ENCODE assay signal across 30 cellular contexts in genomic region chr5:419970-420369, GRCh38. TPM values are rescaled to one million over a fixed set of nuclear protein-coding genes. Genes with fewer than 3 reads are reported as not detected.
A peak's percentile ranks its signal among the peaks of the same experiment; 100 is the strongest.
DNase-seq lines count a peak whose midpoint lies in the region; FAIRE-seq and TF ChIP-seq lines count a peak whose summit lies in the region.
"Had no signal": no experiment of that assay in that cellular context is flagged by ENCODE, and none has a peak within 500 bp of the region (broad histone marks: within the 10 kb centered on the region; RNA-seq: fewer than 3 reads in every experiment).

No MANE protein-coding gene starts in this region.

- H3K4me2 ChIP-seq in H1 (ENCODE audit: insufficient read depth in 1 of 2, low read depth in 2 of 2, low read length in 2 of 2) (no peak overlapping the region), osteoblast (ENCODE audit: insufficient read depth, low read length) (no peak overlapping the region)
- H3K4me2 ChIP-seq: BLaER1 had no signal

- intact Hi-C loops in kidney (cut with DNase I) = no loop called here

- no peak overlapping the region for H2AFZ ChIP-seq in H1 (ENCODE audit: low read length)
- no peak overlapping the region for H2AFZ ChIP-seq in osteoblast (ENCODE audit: low read length)

- H2BK5ac ChIP-seq in H1 (ENCODE audit: low read depth, low read length) = no peak overlapping the region

- H4K8ac ChIP-seq in H1 (ENCODE audit: extremely low read depth, insufficient read depth, low read length) = no peak overlapping the region

- no peak overlapping the region for H3K27ac Mint-ChIP-seq in immature natural killer cell
- H3K27ac Mint-ChIP-seq: activated naive CD4-positive, alpha-beta T cell treated with anti-CD3 and anti-CD28 coated beads for 36 hours; activated T-cell treated with anti-CD3 and anti-CD28 coated beads, Interleukin-2, amount 50 U/mL, for 24 hours; type B pancreatic cell had no signal

- no peaks in the 10 kb centered on the region for H4K20me1 ChIP-seq in H1 (replicated peaks in 1 of 2; ENCODE audit: control insufficient read depth in 1 of 2, insufficient read depth in 2 of 2, low read length in 2 of 2)
- no peaks in the 10 kb centered on the region for H4K20me1 ChIP-seq in osteoblast (ENCODE audit: insufficient read depth, low read length)
- H4K20me1 ChIP-seq: BLaER1 had no signal

- POLR2A ChIA-PET in H1 (lab: Charles Lee; ENCODE audit: partially characterized antibody) = interaction anchor here (1.7 kb wide), 1 partner anchor 20 kb away, joined by 5 read pairs; no protein-coding TSS in a partner anchor

- H3K27me3 Mint-ChIP-seq in immature natural killer cell (ENCODE audit: low read depth in 3 of 3) = peaks cover 0 to 7% (median 4%) of the 10 kb centered on the region in 3 donors
- H3K27me3 Mint-ChIP-seq: activated T-cell treated with anti-CD3 and anti-CD28 coated beads, Interleukin-2, amount 50 U/mL, for 24 hours; naive thymus-derived CD4-positive, alpha-beta T cell; type B pancreatic cell had no signal

- H3K79me2 ChIP-seq in H1 (ENCODE audit: control insufficient read depth in 1 of 2, insufficient read depth in 2 of 2, low read length in 2 of 2) = no peaks in the 10 kb centered on the region
- H3K79me2 ChIP-seq in osteoblast (ENCODE audit: insufficient read depth, low read length) = peaks cover 11% of the 10 kb centered on the region

- no peak for TF ChIP-seq POLR2A in H1 (IDR thresholded peaks at IDR 0.05; ENCODE audit: control extremely low read depth in 1 of 2, low read depth in 2 of 2, low read length in 2 of 2)

- no peak overlapping the region for H3K56ac ChIP-seq in H1 (replicated peaks; ENCODE audit: insufficient read length, low read depth, low read length)

- CTCF ChIA-PET in H1 (lab: Charles Lee; ENCODE audit: partially characterized antibody) = interaction anchor here (0.9 to 9.1 kb wide), 5 partner anchors 11 to 70 kb away, joined by 3 to 99 read pairs (median 3); no protein-coding TSS in a partner anchor

- H3K36me3 Mint-ChIP-seq in immature natural killer cell = no peaks in the 10 kb centered on the region
- H3K36me3 Mint-ChIP-seq: type B pancreatic cell had no signal

- no peak overlapping the region for H4K91ac ChIP-seq in H1 (replicated peaks; ENCODE audit: insufficient read length, low read length)

- no peak overlapping the region for H3K4ac ChIP-seq in H1 (replicated peaks; ENCODE audit: insufficient read length, low read depth, low read length)

- H3K4me1 Mint-ChIP-seq in immature natural killer cell = peaks cover 8% of the 10 kb centered on the region in 2 donors

- H2BK120ac ChIP-seq in H1 (replicated peaks; ENCODE audit: low read depth, low read length) = no peak overlapping the region

- 88% methylated on average over 12 of the region's 12 CpGs; no CpG with 5 or more reads in 1 of the 2 experiments for WGBS in H1 (ENCODE audit: extremely low coverage in 1 of 2, insufficient coverage in 1 of 2, insufficient read length in 1 of 2, insufficient replicate concordance in 2 of 2, low coverage in 1 of 2, low lambda C conversion rate in 2 of 2, missing lambda C conversion rate in 1 of 2), 2 experiments

- peak overlapping the region; percentile 28 for H3K9ac ChIP-seq in SK-N-MC (ENCODE audit: insufficient read length)
- no peak overlapping the region for H3K9ac ChIP-seq in H1 (replicated peaks in 1 of 4; ENCODE audit: extremely low read depth in 1 of 4, low read depth in 3 of 4, low read length in 3 of 4)
- H3K9ac ChIP-seq in kidney (ENCODE audit: low read length in 2 of 2) = no peak overlapping the region
- H3K9ac ChIP-seq: BLaER1 had no signal

- no peaks in the 10 kb centered on the region for H3K36me3 ChIP-seq in H7 (replicated peaks; ENCODE audit: control insufficient read depth, insufficient read depth, low read length)
- H3K36me3 ChIP-seq in SK-N-MC (ENCODE audit: insufficient read depth, low read length) = peaks cover 7% of the 10 kb centered on the region; the same call in 1 of the 2 replicates
- no peaks in the 10 kb centered on the region for H3K36me3 ChIP-seq in H1 (ENCODE audit: control insufficient read depth in 2 of 4, insufficient read depth in 4 of 4, low read length in 3 of 4)
- H3K36me3 ChIP-seq in osteoblast (ENCODE audit: insufficient read depth, low read length) = peaks cover 61% of the 10 kb centered on the region
- H3K36me3 ChIP-seq in kidney (ENCODE audit: control insufficient read depth in 1 of 2, insufficient read depth in 2 of 2, low read length in 2 of 2) = no peaks in the 10 kb centered on the region
- H3K36me3 ChIP-seq: esophagus squamous epithelium, left ventricle myocardium inferior had no signal

- no peak overlapping the region for H3K23ac ChIP-seq in H1 (ENCODE audit: insufficient read length)

- H3K27me3 ChIP-seq in H7 (ENCODE audit: control insufficient read depth, insufficient read depth, low read length) (no peaks in the 10 kb centered on the region; the same call in 1 of the 2 replicates), H1 (replicated peaks in 1 of 4; ENCODE audit: control insufficient read depth in 3 of 4, extremely low read depth in 1 of 4, insufficient read depth in 3 of 4, low read length in 3 of 4) (peaks cover 0 to 2% (median 0%) of the 10 kb centered on the region in 4 experiments; a peak in 1 of 7 replicates), osteoblast (ENCODE audit: insufficient read depth, low read length) (no peaks in the 10 kb centered on the region)
- H3K27me3 ChIP-seq: BLaER1, esophagus squamous epithelium, spleen had no signal

- H3K27ac ChIP-seq in SK-N-MC = peak overlapping the region; percentile 98
- H3K27ac ChIP-seq in H1 (ENCODE audit: low read depth, low read length) = no peak overlapping the region
- no peak overlapping the region for H3K27ac ChIP-seq in osteoblast (ENCODE audit: low read depth, low read length)
- no peak overlapping the region for H3K27ac ChIP-seq in kidney (ENCODE audit: low read depth in 2 of 2, low read length in 2 of 2)
- H3K27ac ChIP-seq: BLaER1, esophagus squamous epithelium, left ventricle myocardium inferior, spleen had no signal

- H3K4me1 ChIP-seq in H1 (replicated peaks in 1 of 4; ENCODE audit: control insufficient read depth in 3 of 4, insufficient read depth in 4 of 4, low read length in 3 of 4) (peaks cover 0 to 10% (median 7%) of the 10 kb centered on the region in 4 experiments; a peak in 3 of 7 replicates), osteoblast (ENCODE audit: insufficient read depth, low read length) (peaks cover 15% of the 10 kb centered on the region), kidney (ENCODE audit: control insufficient read depth in 1 of 2, insufficient read depth in 1 of 2, low read depth in 1 of 2, low read length in 2 of 2) (no peaks in the 10 kb centered on the region)

- H3K4me3 ChIP-seq in H7 (ENCODE audit: insufficient read depth, low read depth, low read length) = no peak overlapping the region
- H3K4me3 ChIP-seq in SK-N-MC = peak overlapping the region; percentile 28; the same call in 1 of the 2 replicates
- no peak overlapping the region for H3K4me3 ChIP-seq in H1 (ENCODE audit: extremely low read depth in 1 of 4, insufficient read depth in 2 of 4, low read depth in 3 of 4, low read length in 4 of 4)
- H3K4me3 ChIP-seq in osteoblast (ENCODE audit: insufficient read depth, low read length) = no peak overlapping the region
- H3K4me3 ChIP-seq in kidney (ENCODE audit: low read length in 2 of 2) = no peak overlapping the region
- H3K4me3 ChIP-seq: BLaER1, esophagus squamous epithelium, left ventricle myocardium inferior, spleen had no signal

- H3K9me3 ChIP-seq in SK-N-MC (ENCODE audit: low read depth, low read length) = no peaks in the 10 kb centered on the region
- H3K9me3 ChIP-seq in H1 (ENCODE audit: insufficient read depth in 2 of 2, low read depth in 1 of 2, low read length in 1 of 2) = no peaks in the 10 kb centered on the region
- no peaks in the 10 kb centered on the region for H3K9me3 ChIP-seq in osteoblast (ENCODE audit: low read depth, low read length)
- H3K9me3 ChIP-seq in kidney (ENCODE audit: control insufficient read depth in 1 of 2, low read length in 2 of 2) = no peaks in the 10 kb centered on the region
- H3K9me3 ChIP-seq: esophagus squamous epithelium, left ventricle myocardium inferior, spleen had no signal

- no peak for TF ChIP-seq EP300 in H1 (IDR thresholded peaks at IDR 0.05; ENCODE audit: borderline replicate concordance in 1 of 2, low read depth in 2 of 2, low read length in 2 of 2)

- no peak overlapping the region for H3K14ac ChIP-seq in H1 (ENCODE audit: insufficient read length)

- no peak overlapping the region for H4K5ac ChIP-seq in H1 (ENCODE audit: insufficient read length, low read depth, low read length)

- H3K79me1 ChIP-seq in H1 (ENCODE audit: low read depth, low read length) = no peaks in the 10 kb centered on the region

- FAIRE-seq in H1 (lab: Jason Lieb, UNC) = no peak
- FAIRE-seq in kidney (lab: Jason Lieb, UNC) = no peak

- no peaks in the 10 kb centered on the region for H3K23me2 ChIP-seq in H1 (ENCODE audit: low read depth, low read length)

- no peaks in the 10 kb centered on the region for H3K9me3 Mint-ChIP-seq in immature natural killer cell
- H3K9me3 Mint-ChIP-seq: activated naive CD4-positive, alpha-beta T cell treated with anti-CD3 and anti-CD28 coated beads for 36 hours; activated T-cell treated with anti-CD3 and anti-CD28 coated beads, Interleukin-2, amount 50 U/mL, for 24 hours; naive thymus-derived CD4-positive, alpha-beta T cell; type B pancreatic cell had no signal

- no peak overlapping the region for H2AK5ac ChIP-seq in H1 (ENCODE audit: low read depth, low read length)

- H2BK12ac ChIP-seq in H1 (ENCODE audit: low read depth, low read length) = no peak overlapping the region

- no peak overlapping the region for H3K4me3 Mint-ChIP-seq in immature natural killer cell
- H3K4me3 Mint-ChIP-seq: activated naive CD4-positive, alpha-beta T cell treated with anti-CD3 and anti-CD28 coated beads for 36 hours; activated T-cell treated with anti-CD3 and anti-CD28 coated beads, Interleukin-2, amount 50 U/mL, for 24 hours; naive thymus-derived CD4-positive, alpha-beta T cell; type B pancreatic cell had no signal

- no peak overlapping the region for H3K18ac ChIP-seq in H1 (ENCODE audit: extremely low read depth, low read length)

- no peak overlapping the region for H2BK20ac ChIP-seq in H1 (ENCODE audit: low read length)

- no peak for TF ChIP-seq RAD21 in H1 (IDR thresholded peaks at IDR 0.05 in 1 of 2, conservative IDR thresholded peaks at IDR 0.05 in 1 of 2; ENCODE audit: low read depth in 2 of 2, low read length in 2 of 2)

- peak; percentile 38 for DNase-seq in H7
- DNase-seq in SK-N-MC (ENCODE audit: low read depth, low spot score) = no peak
- no peak for DNase-seq in H1 (ENCODE audit: low read depth in 1 of 2, low spot score in 2 of 2)
- peak; percentile 63 for DNase-seq in osteoblast (ENCODE audit: insufficient read length, low spot score, missing footprints)
- no peak for DNase-seq in C1 segment of cervical spinal cord (lab: John Stamatoyannopoulos, UW)
- DNase-seq in AML-193 (lab: John Stamatoyannopoulos, UW) = no peak
- DNase-seq in immature natural killer cell = no peak
- DNase-seq in kidney = no peak
- DNase-seq: activated CD4-positive, alpha-beta T cell treated with anti-CD3 and anti-CD28 coated beads for 48 hours; activated naive CD4-positive, alpha-beta T cell treated with anti-CD3 and anti-CD28 coated beads for 36 hours; activated T-cell treated with anti-CD3 and anti-CD28 coated beads, Interleukin-2, amount 50 U/mL, for 24 hours; cortex of kidney; DMS79; esophagus squamous epithelium; GDM1; HCEC 1CT; Kasumi-1; left ventricle myocardium inferior; midbrain; MV-4-11; naive thymus-derived CD4-positive, alpha-beta T cell; NCI-H1436 treated with DMSO at 0.1 percent for 48 hours; NCI-H2107; occipital lobe; OCI-M1; substantia nigra; T-helper 2 cell had no signal

- no peak for TF ChIP-seq CTCF in H1 (IDR thresholded peaks at IDR 0.05; ENCODE audit: control extremely low read depth in 1 of 3, insufficient read depth in 1 of 3, low read depth in 1 of 3, low read length in 3 of 3)
- TF ChIP-seq CTCF in osteoblast (IDR thresholded peaks at IDR 0.05; ENCODE audit: extremely low read depth, low read depth, low read length) = no peak
- no peak for TF ChIP-seq CTCF in kidney (IDR thresholded peaks at IDR 0.05; ENCODE audit: borderline replicate concordance, extremely low read depth, insufficient read depth)

- H2BK15ac ChIP-seq in H1 (ENCODE audit: low read length) = no peak overlapping the region

RNA-seq across cellular contexts. Expression of gene EXOC3, which starts 23.0 kb away (rescaled TPM):
- 20.5 and 24.1 TPM in 2 replicates for total RNA-seq in H7 (2014; rRNA removed; shearing (Covaris generic))
- total RNA-seq in H1 (2021; fragmentation: NEBNext Ultra II Directional; extraction: Animal tissue kit (Norgen Biotek cat#: 25700)) = 27.5 and 30.0 TPM in 2 replicates
- polyA plus RNA-seq in H1 (2011; rRNA removed) (14.4 and 19.5 TPM in 2 replicates), immature natural killer cell (10 to 100 TPM; 22.6 to 43.9 (median 34.0) TPM), kidney (ENCODE audit: insufficient read depth, low read depth, low replicate concordance) (40.5 TPM)
- 17.3 TPM for polyA plus RNA-seq in H1 (2011; cell fraction: cytosol; rRNA removed)
- 38.7 TPM for polyA plus RNA-seq in H1 (2011; cell fraction: nucleus; rRNA removed)
- 24.9 to 34.9 TPM (median 31.8 TPM) in 4 replicates for polyA plus RNA-seq in H1 (2012, experiment 1 of 2)
- polyA plus RNA-seq in H1 (2012, experiment 2 of 2) = 19.3 TPM
- polyA plus RNA-seq in H1 (2013, experiment 1 of 2) = 16.3 TPM
- polyA plus RNA-seq in H1 (2013, experiment 2 of 2) = 14.9 TPM
- polyA minus RNA-seq in H1 (2011; rRNA and poly(A)+ RNA removed) = 16.7 and 19.2 TPM in 2 replicates
- polyA minus RNA-seq in H1 (2011; cell fraction: cytosol; rRNA and poly(A)+ RNA removed) = 12.9 TPM
- 14.7 TPM for polyA minus RNA-seq in H1 (2011; cell fraction: nucleus; rRNA and poly(A)+ RNA removed)
- total RNA-seq in osteoblast (39.8 and 49.2 TPM in 2 replicates), kidney (71.5 TPM)

Comparison
In these comparisons a context has a peak if more than half of its experiments do, and no peak if none do; other contexts are left out.
1. DNase-seq: peak in H7 (single experiment) and osteoblast (single experiment); none in SK-N-MC (single experiment), H1 (0 of 2), C1 segment of cervical spinal cord (0 of 14), AML-193 (0 of 2), immature natural killer cell (0 of 3) and kidney (single experiment).